ENCODE assay signal across 2 cellular contexts in the genomic region with DNA sequence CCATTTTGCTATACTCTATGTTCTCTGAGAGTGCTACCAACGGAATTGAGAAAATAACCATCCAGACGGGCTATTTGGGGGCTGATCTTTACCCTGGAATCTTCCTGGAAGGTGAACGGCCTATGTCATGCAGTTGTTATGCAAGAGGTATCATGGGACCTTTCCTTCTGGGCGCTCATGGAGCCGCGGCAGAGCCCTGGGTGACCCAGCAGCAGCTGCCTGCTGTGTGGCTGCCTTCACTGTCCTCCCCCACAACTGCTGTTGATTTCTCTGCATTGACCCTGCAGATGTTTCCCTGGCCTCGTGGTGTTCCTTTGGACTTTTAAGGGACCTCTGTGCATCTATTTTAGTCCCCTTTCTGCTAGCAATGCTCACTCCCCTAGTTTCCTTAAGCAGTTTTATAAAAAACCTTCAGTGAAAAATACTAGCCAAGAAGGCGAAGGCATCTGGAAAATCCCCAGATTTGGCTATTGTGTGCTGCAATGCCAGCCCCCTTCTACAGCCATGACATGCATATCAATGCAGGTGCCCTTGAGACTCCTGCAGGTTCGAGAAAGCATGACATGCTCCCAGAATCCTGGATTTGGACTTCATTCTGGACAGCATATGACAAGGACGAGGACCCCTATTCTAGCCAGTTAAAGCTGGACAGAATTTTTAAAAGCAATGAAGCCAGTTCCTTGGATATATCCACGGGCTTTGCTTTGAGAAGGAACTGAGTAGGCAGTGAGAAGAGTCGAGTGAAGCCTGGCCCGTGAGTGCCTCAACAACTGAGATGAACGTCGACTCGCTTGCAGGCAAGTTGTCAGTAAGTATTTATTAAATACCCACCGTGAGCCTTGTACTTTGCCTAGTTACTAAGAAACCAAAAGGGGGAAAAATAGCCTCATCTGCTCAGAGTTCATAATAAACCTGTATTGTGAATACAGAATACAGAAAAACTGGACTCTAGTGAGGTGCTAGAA.
TF ChIP-seq lines count a peak whose summit lies in the region.

Gene SLC25A18 (plus strand): TSS at position 593 of the 965 bp plus-strand sequence. CDS start 16,447 bp downstream, outside the sequence.

TF ChIP-seq in IMR-90, 13 proteins besides CTCF, POLR2A, EP300 and RAD21:
- TF ChIP-seq CHD1 (IDR thresholded peaks at IDR 0.05; ENCODE audit: low read depth, low read length) (no peak), MAZ (IDR thresholded peaks at IDR 0.05; ENCODE audit: borderline replicate concordance, low read depth, low read length) (no peak), RCOR1 (IDR thresholded peaks at IDR 0.05; ENCODE audit: insufficient replicate concordance, low read length) (no peak), MAFK (IDR thresholded peaks at IDR 0.05; ENCODE audit: low read depth, low read length) (no peak)

TF ChIP-seq in liver, 16 proteins besides CTCF, POLR2A, EP300 and RAD21:
- TF ChIP-seq TAF1 (conservative IDR thresholded peaks at IDR 0.05) = peak; percentile 82
- peak; percentile 71 for TF ChIP-seq FOXA1 (IDR thresholded peaks at IDR 0.05)
- TF ChIP-seq, protein P1, sequence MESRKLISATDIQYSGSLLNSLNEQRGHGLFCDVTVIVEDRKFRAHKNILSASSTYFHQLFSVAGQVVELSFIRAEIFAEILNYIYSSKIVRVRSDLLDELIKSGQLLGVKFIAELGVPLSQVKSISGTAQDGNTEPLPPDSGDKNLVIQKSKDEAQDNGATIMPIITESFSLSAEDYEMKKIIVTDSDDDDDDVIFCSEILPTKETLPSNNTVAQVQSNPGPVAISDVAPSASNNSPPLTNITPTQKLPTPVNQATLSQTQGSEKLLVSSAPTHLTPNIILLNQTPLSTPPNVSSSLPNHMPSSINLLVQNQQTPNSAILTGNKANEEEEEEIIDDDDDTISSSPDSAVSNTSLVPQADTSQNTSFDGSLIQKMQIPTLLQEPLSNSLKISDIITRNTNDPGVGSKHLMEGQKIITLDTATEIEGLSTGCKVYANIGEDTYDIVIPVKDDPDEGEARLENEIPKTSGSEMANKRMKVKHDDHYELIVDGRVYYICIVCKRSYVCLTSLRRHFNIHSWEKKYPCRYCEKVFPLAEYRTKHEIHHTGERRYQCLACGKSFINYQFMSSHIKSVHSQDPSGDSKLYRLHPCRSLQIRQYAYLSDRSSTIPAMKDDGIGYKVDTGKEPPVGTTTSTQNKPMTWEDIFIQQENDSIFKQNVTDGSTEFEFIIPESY (IDR thresholded peaks at IDR 0.05) = peak; percentile 77
- peak; percentile 58 for TF ChIP-seq FOXA2 (IDR thresholded peaks at IDR 0.05)
- peak; percentile 67 to 79 for TF ChIP-seq JUND (IDR thresholded peaks at IDR 0.05)
- TF ChIP-seq EGR1 (IDR thresholded peaks at IDR 0.05; ENCODE audit: low read depth in 2 of 2) = peak in 1 of 2 donors; percentile 86
- TF ChIP-seq HNF4G (IDR thresholded peaks at IDR 0.05) = peak; percentile 37
- TF ChIP-seq SP1 (IDR thresholded peaks at IDR 0.05) = peak; percentile 92
- no peak for TF ChIP-seq GABPA (IDR thresholded peaks at IDR 0.05 in 1 of 2, conservative IDR thresholded peaks at IDR 0.05 in 1 of 2)
- peak; percentile 98 to 99 for TF ChIP-seq RXRA (IDR thresholded peaks at IDR 0.05)
- peak; percentile 85 for TF ChIP-seq MAX (IDR thresholded peaks at IDR 0.05)
- TF ChIP-seq HNF4A (conservative IDR thresholded peaks at IDR 0.05) = peak; percentile 75 to 87
- TF ChIP-seq, protein P2, sequence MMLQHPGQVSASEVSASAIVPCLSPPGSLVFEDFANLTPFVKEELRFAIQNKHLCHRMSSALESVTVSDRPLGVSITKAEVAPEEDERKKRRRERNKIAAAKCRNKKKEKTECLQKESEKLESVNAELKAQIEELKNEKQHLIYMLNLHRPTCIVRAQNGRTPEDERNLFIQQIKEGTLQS (IDR thresholded peaks at IDR 0.05) = peak; percentile 63
- TF ChIP-seq REST (IDR thresholded peaks at IDR 0.05) = peak; percentile 65
- peak; percentile 95 for TF ChIP-seq YY1 (IDR thresholded peaks at IDR 0.05)
- peak; percentile 89 for TF ChIP-seq NR2F2 (IDR thresholded peaks at IDR 0.05)
